In genomic region chr7:140512317-140513000, GRCh38 we compare ENCODE assay signal across 10 cellular contexts. TPM values are rescaled to one million over a fixed set of nuclear protein-coding genes. Genes with fewer than 3 reads are reported as not detected.
DNase-seq lines count a peak whose midpoint lies in the region; ATAC-seq, FAIRE-seq and TF ChIP-seq lines count a peak whose summit lies in the region.
"Had no signal": no experiment of that assay in that cellular context is flagged by ENCODE, and none has a peak within 500 bp of the region (broad histone marks: within the 10 kb centered on the region; RNA-seq: fewer than 3 reads in every experiment).

No MANE protein-coding gene starts in this region.

- no peaks in the 10 kb centered on the region for H3K36me3 ChIP-seq in bronchial epithelial cell (ENCODE audit: control insufficient read depth, insufficient read depth, low read length)

- TF ChIP-seq CTCF in bronchial epithelial cell (IDR thresholded peaks at IDR 0.05; ENCODE audit: insufficient read depth, low read length, severe bottlenecking) (no peak), osteocyte (IDR thresholded peaks at IDR 0.05) (no peak), omental fat pad (IDR thresholded peaks at IDR 0.05) (no peak)

- H3K4me3 ChIP-seq in bronchial epithelial cell (ENCODE audit: low read depth, low read length) = no peak overlapping the region

- FAIRE-seq in bronchial epithelial cell (lab: Jason Lieb, UNC) (no peak), RCC 7860 (lab: Jason Lieb, UNC) (no peak)

- H3K27me3 Mint-ChIP-seq in osteocyte (ENCODE audit: unreplicated experiment) = no peaks in the 10 kb centered on the region

- no peak overlapping the region for H3K4me3 Mint-ChIP-seq in osteocyte (ENCODE audit: unreplicated experiment)

- ATAC-seq in GM21737 (IDR thresholded peaks at IDR 0.05; ENCODE audit: unreplicated experiment) (no peak), omental fat pad (ENCODE audit: low FRiP score) (no peak), HG03460 (IDR thresholded peaks at IDR 0.05; ENCODE audit: unreplicated experiment) (no peak)

- H3K4me1 Mint-ChIP-seq in osteocyte (ENCODE audit: unreplicated experiment) = peaks cover 12% of the 10 kb centered on the region

- H3K27me3 ChIP-seq in bronchial epithelial cell (ENCODE audit: control insufficient read depth, insufficient read depth, low read length) = no peaks in the 10 kb centered on the region

- H3K9me3 Mint-ChIP-seq in osteocyte (ENCODE audit: unreplicated experiment) = no peaks in the 10 kb centered on the region

- H3K27ac Mint-ChIP-seq in osteocyte (ENCODE audit: unreplicated experiment) = peak overlapping the region; percentile 74

- DNase-seq in HT-29 (ENCODE audit: low spot score) (peak; percentile 83), NCI-H226 (peak; percentile 24), bronchial epithelial cell (ENCODE audit: low read depth) (peak; percentile 40), osteocyte (ENCODE audit: extremely low spot score, unreplicated experiment) (no peak), omental fat pad (ENCODE audit: low spot score) (no peak), RCC 7860 (ENCODE audit: low spot score) (no peak)
- DNase-seq: activated CD4-positive, CD25-positive, alpha-beta regulatory T cell; kidney glomerular epithelial cell had no signal

- H3K36me3 Mint-ChIP-seq in osteocyte (ENCODE audit: unreplicated experiment) = peaks cover 4% of the 10 kb centered on the region

RNA-seq across cellular contexts. Expression of gene MKRN1, which starts 33.2 kb away (rescaled TPM):
- 52.5 and 61.8 TPM in 2 replicates for total RNA-seq in HT-29 (2014; rRNA removed; shearing (Covaris generic))
- total RNA-seq in bronchial epithelial cell = 93.6 and 99.5 TPM in 2 replicates
- 97.8 and 111 TPM in 2 replicates for total RNA-seq in osteocyte
- 10 to 100 TPM; 38.1 to 61.9 (median 52.6) TPM for total RNA-seq in omental fat pad

Comparison
In these comparisons a context has a peak if more than half of its experiments do, and no peak if none do; other contexts are left out.
1. DNase-seq: peak in HT-29 (single experiment), NCI-H226 (single experiment) and bronchial epithelial cell (single experiment); none in osteocyte (single experiment), omental fat pad (single experiment) and RCC 7860 (single experiment).